ENCODE assay signal across 13 cellular contexts in the genomic region with DNA sequence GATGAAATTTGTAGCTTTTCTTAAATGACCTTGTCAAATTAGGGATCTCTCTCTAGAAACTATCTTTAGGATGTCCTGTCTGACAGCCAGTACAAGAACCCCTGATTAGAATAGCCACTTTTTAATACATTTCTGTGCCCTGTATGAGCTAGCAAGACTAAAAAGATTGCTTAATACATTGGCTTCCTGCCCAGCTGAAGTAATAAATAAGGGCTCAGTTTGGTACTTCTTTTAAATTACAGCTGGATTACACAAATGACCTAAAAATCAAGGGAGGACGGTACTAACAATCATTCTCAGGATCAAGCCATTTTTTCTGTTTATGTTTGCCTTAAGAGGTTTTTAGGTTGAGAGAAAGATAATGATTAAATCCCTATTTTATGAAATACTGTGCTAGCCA. TPM values are rescaled to one million over a fixed set of nuclear protein-coding genes. Genes with fewer than 3 reads are reported as not detected.
DNase-seq lines count a peak whose midpoint lies in the region; ATAC-seq, FAIRE-seq and TF ChIP-seq lines count a peak whose summit lies in the region.
"Had no signal": no experiment of that assay in that cellular context is flagged by ENCODE, and none has a peak within 500 bp of the region (broad histone marks: within the 10 kb centered on the region; RNA-seq: fewer than 3 reads in every experiment).

No MANE protein-coding gene starts in this region.

- H3K9ac ChIP-seq in GM23248 = no peak overlapping the region

- no peaks in the 10 kb centered on the region for H3K9me2 ChIP-seq in GM23248 (ENCODE audit: insufficient read depth)

- H3K9me3 Mint-ChIP-seq in activated CD8-positive, alpha-beta T cell treated with anti-CD3 and anti-CD28 coated beads, Interleukin-2, amount 10 ng/mL, durations not matched to agents 7 days and 5 days (ENCODE audit: insufficient read depth) = no peaks in the 10 kb centered on the region
- H3K9me3 Mint-ChIP-seq: dendritic cell treated with granulocyte-macrophage colony-stimulating factor and Interleukin-4, amounts not matched to agents 40 ng/mL and 50 ng/mL, for 4 days had no signal

- FAIRE-seq in A549 (lab: Jason Lieb, UNC) = no peak
- FAIRE-seq: GM18507 had no signal

- POLR2A ChIA-PET in A549 (lab: Yijun Ruan, JAX) = interaction anchor here (1.1 kb wide), 1 partner anchor 12 kb away, joined by 3 read pairs; the partner anchor contains the start of gene OLA1
- POLR2A ChIA-PET in activated CD8-positive, alpha-beta T cell treated with anti-CD3 and anti-CD28 coated beads, Interleukin-2, amount 10 ng/mL, durations not matched to agents 7 days and 5 days (lab: Charles Lee) = interaction anchor here (0.6 kb wide), 1 partner anchor 42 kb away, joined by 3 read pairs; no protein-coding TSS in a partner anchor

- no peak for TF ChIP-seq RAD21 in A549 (conservative IDR thresholded peaks at IDR 0.05 in 1 of 2, IDR thresholded peaks at IDR 0.05 in 1 of 2)

- no peaks in the 10 kb centered on the region for H3K36me3 ChIP-seq in GM23248 (ENCODE audit: low read depth)
- H3K36me3 ChIP-seq: suprapubic skin had no signal

- H3K27ac ChIP-seq in A549 (no peak overlapping the region), GM23248 (no peak overlapping the region)
- H3K27ac ChIP-seq: suprapubic skin, VCaP had no signal

- no peaks in the 10 kb centered on the region for H3K79me2 ChIP-seq in GM23248 (ENCODE audit: insufficient read depth)

- TF ChIP-seq POLR2A in A549 (IDR thresholded peaks at IDR 0.05; ENCODE audit: low read length) = no peak

- in situ Hi-C loops in GM23248 (cut with MboI) = no loop called here

- DNase-seq in A549 (ENCODE audit: low read depth in 1 of 2, low spot score in 1 of 2) (no peak), GM23248 (peak; percentile 78), OCI-M1 (lab: John Stamatoyannopoulos, UW) (peak; percentile 44), fibroblast of pulmonary artery (ENCODE audit: low read depth) (peak; percentile 91), COR-L47 (lab: John Stamatoyannopoulos, UW) (no peak)
- DNase-seq in activated CD8-positive, alpha-beta T cell treated with anti-CD3 and anti-CD28 coated beads, Interleukin-2, amount 10 ng/mL, durations not matched to agents 7 days and 5 days = no peak
- DNase-seq: CD8-positive, alpha-beta memory T cell had no signal

- H3F3A ChIP-seq in GM23248 (ENCODE audit: insufficient read depth) = no peaks in the 10 kb centered on the region

- H3K4me1 ChIP-seq in A549 (peaks cover 18% of the 10 kb centered on the region), GM23248 (ENCODE audit: insufficient read depth) (peaks cover 6% of the 10 kb centered on the region)
- H3K4me1 ChIP-seq: suprapubic skin had no signal

- no peaks in the 10 kb centered on the region for H3K36me3 Mint-ChIP-seq in activated CD8-positive, alpha-beta T cell treated with anti-CD3 and anti-CD28 coated beads, Interleukin-2, amount 10 ng/mL, durations not matched to agents 7 days and 5 days (ENCODE audit: low read depth)
- H3K36me3 Mint-ChIP-seq: CD8-positive, alpha-beta memory T cell had no signal

- 62% methylated on average over 1 of the region's 1 CpG for WGBS in A549 (ENCODE audit: missing lambda C conversion rate)
- WGBS in GM23248 (ENCODE audit: low coverage in 1 of 2, low lambda C conversion rate in 2 of 2, missing lambda C conversion rate in 2 of 2), 2 experiments = 0 to 12% methylated on average over 1 of the region's 1 CpG

- no peak overlapping the region for H2AFZ ChIP-seq in GM23248

- no peaks in the 10 kb centered on the region for H3K9me3 ChIP-seq in A549
- H3K9me3 ChIP-seq in GM23248 (ENCODE audit: low read depth) = no peaks in the 10 kb centered on the region
- H3K9me3 ChIP-seq: suprapubic skin had no signal

- H3K27me3 Mint-ChIP-seq in activated CD8-positive, alpha-beta T cell treated with anti-CD3 and anti-CD28 coated beads, Interleukin-2, amount 10 ng/mL, durations not matched to agents 7 days and 5 days (ENCODE audit: low read depth) = peaks cover 20% of the 10 kb centered on the region

- no peak overlapping the region for H3K4me3 ChIP-seq in A549
- H3K4me3 ChIP-seq in GM23248 = no peak overlapping the region
- no peak overlapping the region for H3K4me3 ChIP-seq in fibroblast of pulmonary artery (replicated peaks; ENCODE audit: low read depth, low read length)
- H3K4me3 ChIP-seq: suprapubic skin had no signal

- no peak overlapping the region for H3K4me3 Mint-ChIP-seq in activated CD8-positive, alpha-beta T cell treated with anti-CD3 and anti-CD28 coated beads, Interleukin-2, amount 10 ng/mL, durations not matched to agents 7 days and 5 days
- H3K4me3 Mint-ChIP-seq: CD8-positive, alpha-beta memory T cell; dendritic cell treated with granulocyte-macrophage colony-stimulating factor and Interleukin-4, amounts not matched to agents 40 ng/mL and 50 ng/mL, for 4 days had no signal

- CTCF ChIA-PET in A549 (lab: Yijun Ruan, JAX) = interaction anchor here (1.0 to 1.1 kb wide), 2 partner anchors 9 to 76 kb away, joined by 3 read pairs; no protein-coding TSS in a partner anchor
- CTCF ChIA-PET in activated CD8-positive, alpha-beta T cell treated with anti-CD3 and anti-CD28 coated beads, Interleukin-2, amount 10 ng/mL, durations not matched to agents 7 days and 5 days (lab: Charles Lee) = no interaction called here

- H3K4me2 ChIP-seq in A549 = no peak overlapping the region
- H3K4me2 ChIP-seq in GM23248 (ENCODE audit: unreplicated experiment) = no peak overlapping the region

- ATAC-seq in A549 (no peak), HG02610 (IDR thresholded peaks at IDR 0.05; ENCODE audit: unreplicated experiment) (no peak), HG03432 (IDR thresholded peaks at IDR 0.05; ENCODE audit: unreplicated experiment) (no peak)
- ATAC-seq in activated CD8-positive, alpha-beta T cell treated with anti-CD3 and anti-CD28 coated beads, Interleukin-2, amount 10 ng/mL, durations not matched to agents 7 days and 5 days = no peak

- H3K4me1 Mint-ChIP-seq in activated CD8-positive, alpha-beta T cell treated with anti-CD3 and anti-CD28 coated beads, Interleukin-2, amount 10 ng/mL, durations not matched to agents 7 days and 5 days (ENCODE audit: low read depth) = no peaks in the 10 kb centered on the region
- H3K4me1 Mint-ChIP-seq: CD8-positive, alpha-beta memory T cell had no signal

- H3K27me3 ChIP-seq in GM23248 (replicated peaks; ENCODE audit: insufficient read depth) = no peaks in the 10 kb centered on the region
- H3K27me3 ChIP-seq: suprapubic skin had no signal

- TF ChIP-seq EP300 in A549 (IDR thresholded peaks at IDR 0.05) = no peak

- no peak overlapping the region for H3K27ac Mint-ChIP-seq in activated CD8-positive, alpha-beta T cell treated with anti-CD3 and anti-CD28 coated beads, Interleukin-2, amount 10 ng/mL, durations not matched to agents 7 days and 5 days
- H3K27ac Mint-ChIP-seq: CD8-positive, alpha-beta memory T cell; dendritic cell treated with granulocyte-macrophage colony-stimulating factor and Interleukin-4, amounts not matched to agents 40 ng/mL and 50 ng/mL, for 4 days had no signal

- no peak for TF ChIP-seq CTCF in A549 (IDR thresholded peaks at IDR 0.05)
- no peak for TF ChIP-seq CTCF in fibroblast of pulmonary artery (IDR thresholded peaks at IDR 0.05; ENCODE audit: low read length, missing control alignments)

- no peaks in the 10 kb centered on the region for H4K20me1 ChIP-seq in GM23248 (ENCODE audit: insufficient read depth)

TF ChIP-seq in A549, 52 proteins besides CTCF, POLR2A, EP300 and RAD21:
- TF ChIP-seq CBX8 (IDR thresholded peaks at IDR 0.05) (no peak), CEBPB (IDR thresholded peaks at IDR 0.05) (peak; percentile 77 to 84)

RNA-seq across cellular contexts. Expression of gene OLA1, which starts 11.6 kb away (rescaled TPM):
- polyA plus RNA-seq in A549 (2011; rRNA removed) (145 and 226 TPM in 2 replicates), A549 (2017; fragmentation: RNase III; extraction: RNeasy Plus Mini Kit Qiagen cat#74134 plus additional on column Dnase treatment) (118 to 132 TPM (median 127 TPM) in 3 replicates), GM23248 (2016; fragmentation: Nextera tagmentation; extraction: Ambion mirVana) (106 and 114 TPM in 2 replicates)
- polyA plus RNA-seq in A549 (2012; cell fraction: cytosol; rRNA removed) = 44.7 and 48.7 TPM in 2 replicates
- polyA plus RNA-seq in A549 (2012; cell fraction: nucleus; rRNA removed) = 9.8 and 19.0 TPM in 2 replicates
- polyA minus RNA-seq in A549 (2011; rRNA and poly(A)+ RNA removed) = 40.5 and 43.4 TPM in 2 replicates
- 64.3 and 73.9 TPM in 2 replicates for total RNA-seq in GM23248 (2014; rRNA removed; shearing (Covaris generic))
- 10 to 100 TPM; 71.6 to 73.1 TPM for total RNA-seq in activated CD8-positive, alpha-beta T cell treated with anti-CD3 and anti-CD28 coated beads, Interleukin-2, amount 10 ng/mL, durations not matched to agents 7 days and 5 days

Comparison
In these comparisons a context has a peak if more than half of its experiments do, and no peak if none do; other contexts are left out.
1. DNase-seq: peak in GM23248 (single experiment), OCI-M1 (single experiment) and fibroblast of pulmonary artery (single experiment); none in A549 (0 of 2), activated CD8-positive, alpha-beta T cell treated with anti-CD3 and anti-CD28 coated beads, Interleukin-2, amount 10 ng/mL, durations not matched to agents 7 days and 5 days (single experiment) and COR-L47 (single experiment).